In genomic region chr11:128328955-128329551, GRCh38 we compare ENCODE assay signal across 11 cellular contexts.
DNase-seq lines count a peak whose midpoint lies in the region; ATAC-seq, FAIRE-seq and TF ChIP-seq lines count a peak whose summit lies in the region.
"Had no signal": no experiment of that assay in that cellular context is flagged by ENCODE, and none has a peak within 500 bp of the region (broad histone marks: within the 10 kb centered on the region; RNA-seq: fewer than 3 reads in every experiment).

No MANE protein-coding gene starts in this region.

- FAIRE-seq in HTR-8/SVneo (lab: Jason Lieb, UNC), result no peak

- H3K9me3 ChIP-seq in Peyer's patch, result no peaks in the 10 kb centered on the region
- H3K9me3 ChIP-seq: neutrophil had no signal

- intact Hi-C loops in sciatic nerve (cut with DNase I), result no loop called here

- H3K4me3 ChIP-seq in fibroblast of pulmonary artery (replicated peaks; ENCODE audit: low read depth, low read length) (no peak overlapping the region), Peyer's patch (no peak overlapping the region)

- ATAC-seq in sciatic nerve, result peak; percentile 17

- no peaks in the 10 kb centered on the region for H3K27me3 ChIP-seq in Peyer's patch
- H3K27me3 ChIP-seq: neutrophil had no signal

- H3K4me1 ChIP-seq in Peyer's patch, result no peaks in the 10 kb centered on the region

- peak; percentile 21 for DNase-seq in HTR-8/SVneo (ENCODE audit: insufficient read length, low spot score)
- DNase-seq in activated CD4-positive, alpha-beta T cell treated with anti-CD3 and anti-CD28 coated beads, Interleukin-2, amount 50 U/mL, for 48 hours, result peak; percentile 40 to 42
- DNase-seq in fibroblast of pulmonary artery (ENCODE audit: low read depth), result peak; percentile 90
- DNase-seq in sciatic nerve (ENCODE audit: low spot score), result no peak
- DNase-seq in Peyer's patch, result no peak
- DNase-seq in COLO668 (lab: John Stamatoyannopoulos, UW; ENCODE audit: unreplicated experiment), result no peak
- no peak for DNase-seq in G401 (ENCODE audit: low spot score)
- no peak for DNase-seq in NCI-H2227 (lab: John Stamatoyannopoulos, UW; ENCODE audit: unreplicated experiment)
- DNase-seq: NCI-H2029, RPMI8226 had no signal

- TF ChIP-seq POLR2A in Peyer's patch (IDR thresholded peaks at IDR 0.05), result no peak

- TF ChIP-seq CTCF in fibroblast of pulmonary artery (IDR thresholded peaks at IDR 0.05; ENCODE audit: low read length, missing control alignments), result no peak
- TF ChIP-seq CTCF in Peyer's patch (IDR thresholded peaks at IDR 0.05), result no peak

- H3K27ac ChIP-seq in Peyer's patch, result peak overlapping the region in 2 of 4 donors; percentile 27 to 28
- H3K27ac ChIP-seq: neutrophil had no signal

- no peaks in the 10 kb centered on the region for H3K36me3 ChIP-seq in Peyer's patch
- H3K36me3 ChIP-seq: neutrophil had no signal

- in situ Hi-C loops in G401 (cut with HindIII; ENCODE audit: low sequenced_read_pairs), result no loop called here

Comparison
In these comparisons a context has a peak if more than half of its experiments do, and no peak if none do; other contexts are left out.
1. DNase-seq: peak in HTR-8/SVneo (single experiment), activated CD4-positive, alpha-beta T cell treated with anti-CD3 and anti-CD28 coated beads, Interleukin-2, amount 50 U/mL, for 48 hours (2 of 2) and fibroblast of pulmonary artery (single experiment); none in sciatic nerve (single experiment), Peyer's patch (0 of 3), COLO668 (single experiment), G401 (single experiment) and NCI-H2227 (single experiment).